ENCODE assay signal across 11 cellular contexts in the genomic region with DNA sequence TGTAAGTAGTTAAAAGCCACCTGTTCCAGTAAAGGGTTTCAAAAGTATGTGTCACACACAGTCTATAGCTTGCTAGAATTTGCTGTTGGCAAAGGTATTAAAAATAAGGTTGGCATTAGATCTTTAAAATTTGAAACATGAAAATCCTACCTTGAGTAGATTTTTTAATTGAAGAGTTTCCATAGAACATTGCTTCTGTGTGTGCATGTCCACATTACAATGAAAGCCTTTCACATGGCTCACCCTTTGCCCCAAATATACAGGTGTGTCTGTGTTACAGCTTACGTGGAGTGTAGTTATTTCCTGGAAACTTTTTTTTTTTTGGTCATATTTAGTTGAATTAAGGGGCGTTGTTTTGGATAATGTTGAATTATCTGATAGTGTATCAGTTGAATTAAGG. TPM values are rescaled to one million over a fixed set of nuclear protein-coding genes. Genes with fewer than 3 reads are reported as not detected.
DNase-seq lines count a peak whose midpoint lies in the region; ATAC-seq and TF ChIP-seq lines count a peak whose summit lies in the region.
"Had no signal": no experiment of that assay in that cellular context is flagged by ENCODE, and none has a peak within 500 bp of the region (broad histone marks: within the 10 kb centered on the region; RNA-seq: fewer than 3 reads in every experiment).

No MANE protein-coding gene starts in this region.

- H3K27me3 ChIP-seq in breast epithelium: no peaks in the 10 kb centered on the region
- H3K27me3 ChIP-seq in lower lobe of right lung (ENCODE audit: low read depth): no peaks in the 10 kb centered on the region
- H3K27me3 ChIP-seq in upper lobe of right lung: no peaks in the 10 kb centered on the region
- H3K27me3 ChIP-seq in adrenal gland: no peaks in the 10 kb centered on the region

- H3K27ac ChIP-seq in breast epithelium (no peak overlapping the region), lower lobe of right lung (no peak overlapping the region), upper lobe of right lung (no peak overlapping the region), adrenal gland (no peak overlapping the region)
- H3K27ac ChIP-seq: SK-N-MC had no signal

- POLR2A ChIA-PET in MCF 10A (lab: Yijun Ruan, JAX): interaction anchor here (0.7 to 6.0 kb wide), 15 partner anchors 11 to 273 kb away, joined by 3 to 74 read pairs (median 11); a partner anchor contains a TSS

- H3K27me3 Mint-ChIP-seq in MCF 10A (ENCODE audit: insufficient read depth, unreplicated experiment): no peaks in the 10 kb centered on the region

- no peak overlapping the region for H3K4me3 ChIP-seq in breast epithelium
- peak overlapping the region; percentile 67 for H3K4me3 ChIP-seq in astrocyte of the spinal cord (ENCODE audit: low read depth, low read length)
- H3K4me3 ChIP-seq in lower lobe of right lung: peak overlapping the region; percentile 80
- peak overlapping the region; percentile 80 for H3K4me3 ChIP-seq in upper lobe of right lung
- H3K4me3 ChIP-seq in adrenal gland: no peak overlapping the region

- peak overlapping the region; percentile 73 for H3K27ac Mint-ChIP-seq in MCF 10A (ENCODE audit: low read depth, unreplicated experiment)

- H3K36me3 ChIP-seq in breast epithelium (no peaks in the 10 kb centered on the region), lower lobe of right lung (no peaks in the 10 kb centered on the region), upper lobe of right lung (no peaks in the 10 kb centered on the region), adrenal gland (replicated peaks in 1 of 2) (no peaks in the 10 kb centered on the region)

- in situ Hi-C loops in astrocyte of the spinal cord (cut with HindIII; ENCODE audit: low sequenced_read_pairs): no loop called here

- intact Hi-C loops in MCF 10A (cut with micrococcal nuclease): loop anchor here (5.0 kb wide), 3 partner anchors 35 to 240 kb away; no protein-coding TSS in a partner anchor
- intact Hi-C loops in breast epithelium (cut with DNase I; ENCODE audit: low total_unique reads): loop anchor here (10.0 kb wide), 1 partner anchor 1977 kb away; no protein-coding TSS in a partner anchor
- intact Hi-C loops in lower lobe of right lung (cut with DNase I): loop anchor here (10.0 kb wide), 1 partner anchor 123 kb away; no protein-coding TSS in a partner anchor
- intact Hi-C loops in upper lobe of right lung (cut with DNase I): no loop called here
- intact Hi-C loops in adrenal gland (cut with DNase I): no loop called here

- TF ChIP-seq CTCF in MCF 10A (IDR thresholded peaks at IDR 0.05; ENCODE audit: unreplicated experiment) (no peak), breast epithelium (IDR thresholded peaks at IDR 0.05) (no peak), astrocyte of the spinal cord (IDR thresholded peaks at IDR 0.05; ENCODE audit: low read depth, low read length) (no peak), lower lobe of right lung (IDR thresholded peaks at IDR 0.05) (no peak), upper lobe of right lung (IDR thresholded peaks at IDR 0.05) (no peak), adrenal gland (IDR thresholded peaks at IDR 0.05) (no peak)

- H3K4me3 Mint-ChIP-seq in MCF 10A (ENCODE audit: unreplicated experiment): peak overlapping the region; percentile 92

- DNase-seq in MCF 10A (ENCODE audit: unreplicated experiment) (no peak), breast epithelium (ENCODE audit: low spot score in 2 of 2) (no peak), astrocyte of the spinal cord (ENCODE audit: low read depth, low spot score) (no peak), lower lobe of right lung (no peak), upper lobe of right lung (no peak), RKO (ENCODE audit: low spot score) (no peak), cerebellar nuclear complex (lab: John Stamatoyannopoulos, UW) (no peak), adrenal gland (no peak)
- DNase-seq: activated gamma-delta T cell treated with Interleukin-2 at 50 U/mL for 16 hours, NCI-H2081 had no signal

- H3K4me1 ChIP-seq in breast epithelium (peaks cover 0 to 6% of the 10 kb centered on the region in 2 donors), lower lobe of right lung (peaks cover 39% of the 10 kb centered on the region), upper lobe of right lung (peaks cover 14% of the 10 kb centered on the region), adrenal gland (replicated peaks in 1 of 2) (peaks cover 13 to 18% of the 10 kb centered on the region in 2 donors)

- BruUV-seq in MCF 10A (replicated peaks; lab: Mats Ljungman, UMichigan): no TSS peak

- no peaks in the 10 kb centered on the region for H3K9me3 Mint-ChIP-seq in MCF 10A (ENCODE audit: unreplicated experiment)

- no peak for TF ChIP-seq POLR2A in breast epithelium (IDR thresholded peaks at IDR 0.05)
- no peak for TF ChIP-seq POLR2A in adrenal gland (IDR thresholded peaks at IDR 0.05)

- CTCF ChIA-PET in MCF 10A (lab: Yijun Ruan, JAX): interaction anchor here (0.8 to 5.3 kb wide), 11 partner anchors 9 to 273 kb away, joined by 3 to 53 read pairs (median 7); no protein-coding TSS in a partner anchor

- H3K4me1 Mint-ChIP-seq in MCF 10A (ENCODE audit: insufficient read depth, unreplicated experiment): peaks cover 44% of the 10 kb centered on the region

- H3K9me3 ChIP-seq in breast epithelium (no peaks in the 10 kb centered on the region), lower lobe of right lung (no peaks in the 10 kb centered on the region), upper lobe of right lung (no peaks in the 10 kb centered on the region), adrenal gland (replicated peaks in 1 of 3) (no peaks in the 10 kb centered on the region)

- H3K36me3 Mint-ChIP-seq in MCF 10A (ENCODE audit: insufficient read depth, unreplicated experiment): no peaks in the 10 kb centered on the region

- WGBS in adrenal gland, 4 donors: 88 to 94% (median 92%) methylated on average over 2 of the region's 2 CpGs

- no peak for ATAC-seq in lower lobe of right lung
- no peak for ATAC-seq in upper lobe of right lung

RNA-seq across cellular contexts. Expression of a gene that starts 2.2 kb away (rescaled TPM):
- 10.1 and 11.9 TPM in 2 replicates for total RNA-seq in MCF 10A (2022)
- 1 to 10 TPM; 1.3 to 5.2 (median 5.1) TPM for total RNA-seq in breast epithelium
- total RNA-seq in lower lobe of right lung: 28.2 TPM
- 41.4 TPM for total RNA-seq in upper lobe of right lung
- 1 to 10 TPM; 2.1 to 9.9 (median 5.6) TPM for total RNA-seq in adrenal gland
- polyA plus RNA-seq in adrenal gland: 1 to 10 TPM; 1.9 to 6.6 (median 2.1) TPM

Comparison
In these comparisons a context has a peak if more than half of its experiments do, and no peak if none do; other contexts are left out.
1. H3K4me3 ChIP-seq: peak in astrocyte of the spinal cord (single experiment), lower lobe of right lung (single experiment) and upper lobe of right lung (single experiment); none in breast epithelium (0 of 3) and adrenal gland (0 of 4).
2. intact Hi-C loops: an anchor here in MCF 10A (5.0 kb wide), breast epithelium (10.0 kb wide) and lower lobe of right lung (10.0 kb wide); none called in upper lobe of right lung and adrenal gland.